Comparison of ENCODE assay signal across 25 cellular contexts in the genomic region with DNA sequence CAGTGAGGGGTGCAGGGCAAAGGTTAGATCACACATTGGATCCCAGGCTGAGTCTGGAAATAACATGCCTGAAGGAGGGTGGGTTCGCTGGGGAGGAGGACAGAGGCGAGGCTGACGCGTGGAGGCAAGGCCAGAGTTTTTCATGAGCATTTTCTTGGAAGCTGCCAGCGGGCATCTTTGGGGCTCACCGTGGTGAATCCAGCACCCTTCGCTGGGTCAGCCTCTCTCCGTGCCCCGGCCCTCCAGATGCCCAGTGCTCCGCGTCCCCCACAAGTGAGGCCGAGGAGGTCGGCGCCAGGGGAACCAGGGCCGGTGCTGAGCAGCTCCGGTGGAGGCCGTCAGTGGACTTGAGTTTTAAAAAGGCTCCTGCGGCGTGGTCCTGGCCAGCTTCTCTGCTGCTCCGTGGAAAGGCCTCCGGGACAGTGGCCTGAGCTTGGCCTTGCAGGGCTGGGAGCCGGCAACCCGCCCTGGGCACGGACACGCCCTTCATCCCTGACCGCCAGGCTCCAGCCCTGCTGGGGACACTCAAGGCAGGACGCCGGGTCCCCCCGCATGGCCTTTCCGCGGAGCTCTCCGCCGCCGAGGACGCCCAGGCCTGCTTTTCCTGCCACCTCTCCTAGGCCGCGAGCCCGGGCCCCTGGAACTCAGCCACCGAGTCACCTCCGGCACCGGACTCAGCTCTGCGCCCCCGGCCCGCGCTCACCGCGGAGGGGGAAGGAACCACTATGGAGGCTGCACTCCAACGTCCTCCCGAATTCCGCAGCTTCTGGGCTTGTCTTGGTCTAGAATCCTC.
DNase-seq lines count a peak whose midpoint lies in the region; ATAC-seq and TF ChIP-seq lines count a peak whose summit lies in the region.
"Had no signal": no experiment of that assay in that cellular context is flagged by ENCODE, and none has a peak within 500 bp of the region (broad histone marks: within the 10 kb centered on the region; RNA-seq: fewer than 3 reads in every experiment).

No MANE protein-coding gene starts in this region.

- H3K9me3 Mint-ChIP-seq in GM23338 (no peaks in the 10 kb centered on the region; the same call in 2 of the 3 replicates), osteocyte (ENCODE audit: unreplicated experiment) (peaks cover 32% of the 10 kb centered on the region)
- no peaks in the 10 kb centered on the region for H3K9me3 Mint-ChIP-seq in activated naive CD4-positive, alpha-beta T cell treated with anti-CD3 and anti-CD28 coated beads, Interleukin-2, amount 50 U/mL, for 72 hours

- H3K23ac ChIP-seq in IMR-90 (ENCODE audit: low read depth, low read length) (no peak overlapping the region), mesendoderm (ENCODE audit: low read length) (no peak overlapping the region)

- H3K9me2 ChIP-seq in GM23338 (ENCODE audit: insufficient read depth), result peaks cover 5% of the 10 kb centered on the region; the same call in 1 of the 2 replicates

- H2BK120ac ChIP-seq in IMR-90 (ENCODE audit: low read depth, low read length), result no peak overlapping the region
- H2BK120ac ChIP-seq in mesendoderm (ENCODE audit: low read depth, low read length), result no peak overlapping the region

- no peak for TF ChIP-seq RAD21 in IMR-90 (IDR thresholded peaks at IDR 0.05; ENCODE audit: low read length)

- H2BK15ac ChIP-seq in IMR-90 (ENCODE audit: low read depth, low read length), result no peak overlapping the region
- no peak overlapping the region for H2BK15ac ChIP-seq in mesendoderm (replicated peaks; ENCODE audit: low read depth)

- H3K79me1 ChIP-seq in IMR-90 (ENCODE audit: low read depth in 1 of 2, low read length in 2 of 2) (no peaks in the 10 kb centered on the region), mesendoderm (ENCODE audit: low read length) (no peaks in the 10 kb centered on the region)

- no peak overlapping the region; the same call in 1 of the 2 replicates for H3K18ac ChIP-seq in IMR-90 (ENCODE audit: low read depth, low read length)
- no peak overlapping the region for H3K18ac ChIP-seq in mesendoderm (ENCODE audit: low read length)

- H2BK20ac ChIP-seq in IMR-90 (ENCODE audit: low read depth, low read length), result no peak overlapping the region

- no peak overlapping the region for H3K56ac ChIP-seq in IMR-90 (ENCODE audit: extremely low read depth, insufficient read depth, low read length)
- no peak overlapping the region for H3K56ac ChIP-seq in mesendoderm (ENCODE audit: low read length)

- H3K36me3 ChIP-seq in GM23338 (ENCODE audit: insufficient read depth) (no peaks in the 10 kb centered on the region), IMR-90 (ENCODE audit: control insufficient read depth, insufficient read depth, low read length) (no peaks in the 10 kb centered on the region), fibroblast of lung (ENCODE audit: control insufficient read depth, insufficient read depth, low read length) (no peaks in the 10 kb centered on the region), body of pancreas (replicated peaks in 1 of 2; ENCODE audit: insufficient read depth in 1 of 2, low read depth in 2 of 2) (no peaks in the 10 kb centered on the region), mesendoderm (ENCODE audit: control insufficient read depth, insufficient read depth, low read length) (no peaks in the 10 kb centered on the region)
- H3K36me3 ChIP-seq: BLaER1 treated with 17β-estradiol and CSF1 and Interleukin-3, amounts not matched to agents 10 nM and 100 nM; SJSA1 had no signal

- H3K4me1 Mint-ChIP-seq in GM23338 (no peaks in the 10 kb centered on the region), osteocyte (ENCODE audit: unreplicated experiment) (peaks cover 25% of the 10 kb centered on the region)

- H3K4me3 ChIP-seq in GM23338, result no peak overlapping the region
- H3K4me3 ChIP-seq in IMR-90 (ENCODE audit: insufficient read depth, low read depth, low read length), result no peak overlapping the region
- H3K4me3 ChIP-seq in fibroblast of lung (replicated peaks in 1 of 4; ENCODE audit: control extremely low read depth in 1 of 4, insufficient read depth in 1 of 4, low read depth in 3 of 4, low read length in 4 of 4), result no peak overlapping the region
- H3K4me3 ChIP-seq in body of pancreas, result no peak overlapping the region
- no peak overlapping the region for H3K4me3 ChIP-seq in mesendoderm (ENCODE audit: low read length)
- H3K4me3 ChIP-seq: A549; BLaER1 treated with 17β-estradiol and CSF1 and Interleukin-3, amounts not matched to agents 10 nM and 100 nM; SJSA1 had no signal

- no peaks in the 10 kb centered on the region for H4K20me1 ChIP-seq in GM23338 (replicated peaks; ENCODE audit: insufficient read depth)
- no peaks in the 10 kb centered on the region for H4K20me1 ChIP-seq in IMR-90 (ENCODE audit: insufficient read depth, low read length)
- H4K20me1 ChIP-seq in fibroblast of lung (ENCODE audit: control insufficient read depth, extremely low read depth, insufficient read depth, low read length), result no peaks in the 10 kb centered on the region
- H4K20me1 ChIP-seq: BLaER1 treated with 17β-estradiol and CSF1 and Interleukin-3, amounts not matched to agents 10 nM and 100 nM had no signal

- no TSS peak for BruUV-seq in IMR-90 (replicated peaks; lab: Mats Ljungman, UMichigan)

- H3K27ac Mint-ChIP-seq in GM23338, result no peak overlapping the region
- peak overlapping the region; percentile 38 for H3K27ac Mint-ChIP-seq in osteocyte (ENCODE audit: unreplicated experiment)
- H3K27ac Mint-ChIP-seq in activated naive CD4-positive, alpha-beta T cell treated with anti-CD3 and anti-CD28 coated beads, Interleukin-2, amount 50 U/mL, for 72 hours, result no peak overlapping the region
- H3K27ac Mint-ChIP-seq: CD4-positive, alpha-beta T cell had no signal

- POLR2A ChIA-PET in IMR-90 (lab: Charles Lee; ENCODE audit: unreplicated experiment), result no interaction called here

- H2AFZ ChIP-seq in GM23338, result peak overlapping the region; percentile 66
- H2AFZ ChIP-seq in IMR-90 (replicated peaks; ENCODE audit: low read length, poor library complexity), result no peak overlapping the region
- H2AFZ ChIP-seq in fibroblast of lung (ENCODE audit: low read length), result peak overlapping the region; percentile 8

- TF ChIP-seq CTCF in GM23338 (conservative IDR thresholded peaks at IDR 0.05; ENCODE audit: low read depth in 2 of 2) (no peak), IMR-90 (conservative IDR thresholded peaks at IDR 0.05; ENCODE audit: low read depth, low read length) (no peak), fibroblast of lung (conservative IDR thresholded peaks at IDR 0.05 in 1 of 2, IDR thresholded peaks at IDR 0.05 in 1 of 2; ENCODE audit: low read depth in 1 of 2, low read length in 2 of 2) (no peak), osteocyte (IDR thresholded peaks at IDR 0.05) (no peak), body of pancreas (IDR thresholded peaks at IDR 0.05) (no peak)

- H3K9ac ChIP-seq in IMR-90 (ENCODE audit: low read depth, low read length) (no peak overlapping the region), fibroblast of lung (ENCODE audit: insufficient read depth, low read length) (no peak overlapping the region), mesendoderm (ENCODE audit: low read length) (no peak overlapping the region)
- H3K9ac ChIP-seq: BLaER1 treated with 17β-estradiol and CSF1 and Interleukin-3, amounts not matched to agents 10 nM and 100 nM had no signal

- TF ChIP-seq POLR2A in IMR-90 (IDR thresholded peaks at IDR 0.05; ENCODE audit: low read depth, low read length), result no peak
- no peak for TF ChIP-seq POLR2A in body of pancreas (IDR thresholded peaks at IDR 0.05)

- no peak overlapping the region for H4K8ac ChIP-seq in IMR-90 (ENCODE audit: low read depth in 2 of 2, low read length in 2 of 2)
- no peak overlapping the region for H4K8ac ChIP-seq in mesendoderm (ENCODE audit: low read depth, low read length)

- H4K91ac ChIP-seq in IMR-90 (ENCODE audit: insufficient read depth, low read depth, low read length), result no peak overlapping the region

- intact Hi-C loops in IMR-90 (cut with micrococcal nuclease), result no loop called here
- intact Hi-C loops in body of pancreas (cut with DNase I), result no loop called here

- DNase-seq in GM23338 (ENCODE audit: low spot score), result no peak
- DNase-seq in IMR-90, result no peak
- no peak for DNase-seq in fibroblast of lung (ENCODE audit: low read depth in 2 of 2)
- peak; percentile 83 for DNase-seq in osteocyte (ENCODE audit: extremely low spot score, unreplicated experiment)
- DNase-seq in body of pancreas, result no peak
- no peak for DNase-seq in mesendoderm
- no peak for DNase-seq in activated naive CD4-positive, alpha-beta T cell treated with anti-CD3 and anti-CD28 coated beads, Interleukin-2, amount 50 U/mL, for 72 hours (ENCODE audit: low spot score in 2 of 2)
- DNase-seq in DMS114 treated with DMSO at 0.1 percent for 48 hours (lab: John Stamatoyannopoulos, UW; ENCODE audit: unreplicated experiment), result no peak
- DNase-seq: AML-193; CD4-positive, alpha-beta T cell; GOT3; NCI-H1092; NCI-H1417 treated with DMSO at 0.1 percent for 48 hours; NCI-H1694 treated with DMSO at 0.1 percent for 48 hours; NCI-H2081; NCI-H2227 treated with DMSO at 0.1 percent for 48 hours; NCI-H510A; NCI-H69; Right ventricle myocardium superior; RPMI8226 had no signal

- H3K4ac ChIP-seq in IMR-90 (ENCODE audit: low read depth, low read length) (no peak overlapping the region), mesendoderm (ENCODE audit: low read depth, low read length) (no peak overlapping the region)

- H3K27me3 ChIP-seq in GM23338 (ENCODE audit: insufficient read depth) (no peaks in the 10 kb centered on the region), IMR-90 (ENCODE audit: control insufficient read depth, insufficient read depth, low read length) (no peaks in the 10 kb centered on the region), fibroblast of lung (ENCODE audit: control insufficient read depth, insufficient read depth, low read length) (no peaks in the 10 kb centered on the region), body of pancreas (no peaks in the 10 kb centered on the region), mesendoderm (ENCODE audit: insufficient read depth, low read length, poor library complexity) (no peaks in the 10 kb centered on the region)
- H3K27me3 ChIP-seq: BLaER1 treated with 17β-estradiol and CSF1 and Interleukin-3, amounts not matched to agents 10 nM and 100 nM; SJSA1 had no signal

- H2AK9ac ChIP-seq in IMR-90 (replicated peaks; ENCODE audit: low read depth, low read length, poor library complexity), result no peak overlapping the region

- H3F3A ChIP-seq in GM23338 (replicated peaks; ENCODE audit: low read depth), result no peaks in the 10 kb centered on the region

- ATAC-seq in GM23338, result no peak
- no peak for ATAC-seq in IMR-90 (ENCODE audit: low read depth)
- no peak for ATAC-seq in body of pancreas
- no peak for ATAC-seq in activated naive CD4-positive, alpha-beta T cell treated with anti-CD3 and anti-CD28 coated beads, Interleukin-2, amount 50 U/mL, for 72 hours
- ATAC-seq: A549, HCT116 had no signal

- H3K79me2 ChIP-seq in GM23338 (replicated peaks; ENCODE audit: insufficient read depth) (no peaks in the 10 kb centered on the region), fibroblast of lung (ENCODE audit: control insufficient read depth, insufficient read depth, low read length) (no peaks in the 10 kb centered on the region), mesendoderm (ENCODE audit: control insufficient read depth, insufficient read depth, low read length) (no peaks in the 10 kb centered on the region)

- no peak overlapping the region for H3K14ac ChIP-seq in IMR-90 (replicated peaks; ENCODE audit: low read depth, low read length)

- H3K36me3 Mint-ChIP-seq in GM23338 (ENCODE audit: low read depth) (no peaks in the 10 kb centered on the region), osteocyte (ENCODE audit: unreplicated experiment) (peaks cover 2% of the 10 kb centered on the region)
- no peaks in the 10 kb centered on the region for H3K36me3 Mint-ChIP-seq in activated naive CD4-positive, alpha-beta T cell treated with anti-CD3 and anti-CD28 coated beads, Interleukin-2, amount 50 U/mL, for 72 hours

- dilution Hi-C loops in IMR-90 (cut with HindIII; ENCODE audit: low sequenced_read_pairs, unreplicated experiment), result no loop called here

- H3K4me2 ChIP-seq in GM23338, result no peak overlapping the region
- H3K4me2 ChIP-seq in IMR-90 (ENCODE audit: low read depth, low read length), result no peak overlapping the region
- H3K4me2 ChIP-seq in fibroblast of lung (ENCODE audit: extremely low read depth, insufficient read depth, low read length), result no peak overlapping the region
- no peak overlapping the region for H3K4me2 ChIP-seq in mesendoderm (ENCODE audit: low read length)
- H3K4me2 ChIP-seq: A549; BLaER1 treated with 17β-estradiol and CSF1 and Interleukin-3, amounts not matched to agents 10 nM and 100 nM had no signal

- H3K9me1 ChIP-seq in IMR-90 (ENCODE audit: insufficient read depth, low read length), result peaks cover 3% of the 10 kb centered on the region

- H2BK5ac ChIP-seq in IMR-90 (ENCODE audit: low read depth, low read length, poor library complexity, severe bottlenecking) (no peak overlapping the region), mesendoderm (ENCODE audit: low read length) (no peak overlapping the region)

- H4K5ac ChIP-seq in IMR-90 (ENCODE audit: low read depth, low read length), result no peak overlapping the region
- no peak overlapping the region for H4K5ac ChIP-seq in mesendoderm (ENCODE audit: low read length)

- no peak overlapping the region for H3K27ac ChIP-seq in GM23338 (ENCODE audit: low read depth)
- H3K27ac ChIP-seq in IMR-90 (ENCODE audit: insufficient read depth, low read length), result no peak overlapping the region
- no peak overlapping the region for H3K27ac ChIP-seq in fibroblast of lung (ENCODE audit: insufficient read depth, low read length)
- no peak overlapping the region for H3K27ac ChIP-seq in body of pancreas
- no peak overlapping the region for H3K27ac ChIP-seq in mesendoderm (ENCODE audit: low read depth, low read length)
- H3K27ac ChIP-seq: A549; BLaER1 treated with 17β-estradiol and CSF1 and Interleukin-3, amounts not matched to agents 10 nM and 100 nM; HL-60; SJSA1 had no signal

- WGBS in IMR-90 (ENCODE audit: extremely low coverage in 2 of 2, insufficient read length in 1 of 2), 2 experiments, result 95% methylated on average over 36 of the region's 50 CpGs; no CpG with 5 or more reads in 1 of the 2 experiments
- 83 to 91% methylated on average over 19 to 50 of the region's 50 CpGs for WGBS in body of pancreas, 2 donors
- no CpG with 5 or more reads among the region's 50 CpGs for WGBS in mesendoderm (ENCODE audit: extremely low coverage, insufficient coverage, low lambda C conversion rate)

- H3K27me3 Mint-ChIP-seq in GM23338 (ENCODE audit: insufficient read depth, low read depth, poor library complexity) (peaks cover 4% of the 10 kb centered on the region), osteocyte (ENCODE audit: unreplicated experiment) (no peaks in the 10 kb centered on the region)

- in situ Hi-C loops in IMR-90 (cut with MboI; ENCODE audit: low sequenced_read_pairs), result no loop called here

- no peak overlapping the region for H3K4me3 Mint-ChIP-seq in GM23338
- H3K4me3 Mint-ChIP-seq in osteocyte (ENCODE audit: unreplicated experiment), result no peak overlapping the region
- H3K4me3 Mint-ChIP-seq: CD4-positive, alpha-beta T cell had no signal

- CTCF ChIA-PET in IMR-90 (lab: Yijun Ruan, JAX), result interaction anchor here (0.5 kb wide), 1 partner anchor 10 kb away, joined by 3 read pairs; no protein-coding TSS in a partner anchor

- H3K9me3 ChIP-seq in IMR-90 (ENCODE audit: control insufficient read depth, insufficient read depth, low read length) (no peaks in the 10 kb centered on the region), fibroblast of lung (ENCODE audit: control insufficient read depth, insufficient read depth, low read depth, low read length) (no peaks in the 10 kb centered on the region), body of pancreas (no peaks in the 10 kb centered on the region)
- H3K9me3 ChIP-seq: A549, SJSA1 had no signal

- H2AK5ac ChIP-seq in IMR-90 (ENCODE audit: low read depth, low read length) (0 out of 2 replicates have a peak overlapping the region, but pooled peaks have one; percentile 24), mesendoderm (ENCODE audit: low read length) (no peak overlapping the region)

- H3K4me1 ChIP-seq in GM23338 (ENCODE audit: insufficient read depth) (no peaks in the 10 kb centered on the region), IMR-90 (ENCODE audit: control insufficient read depth, insufficient read depth, low read length) (peaks cover 13% of the 10 kb centered on the region), fibroblast of lung (ENCODE audit: control insufficient read depth, extremely low read depth, insufficient read depth, low read length) (peaks cover 4% of the 10 kb centered on the region), body of pancreas (no peaks in the 10 kb centered on the region), mesendoderm (ENCODE audit: control insufficient read depth, low read depth, low read length) (no peaks in the 10 kb centered on the region)
- H3K4me1 ChIP-seq: A549, SJSA1 had no signal
